ENCODE assay signal across 8 cellular contexts in the genomic region with DNA sequence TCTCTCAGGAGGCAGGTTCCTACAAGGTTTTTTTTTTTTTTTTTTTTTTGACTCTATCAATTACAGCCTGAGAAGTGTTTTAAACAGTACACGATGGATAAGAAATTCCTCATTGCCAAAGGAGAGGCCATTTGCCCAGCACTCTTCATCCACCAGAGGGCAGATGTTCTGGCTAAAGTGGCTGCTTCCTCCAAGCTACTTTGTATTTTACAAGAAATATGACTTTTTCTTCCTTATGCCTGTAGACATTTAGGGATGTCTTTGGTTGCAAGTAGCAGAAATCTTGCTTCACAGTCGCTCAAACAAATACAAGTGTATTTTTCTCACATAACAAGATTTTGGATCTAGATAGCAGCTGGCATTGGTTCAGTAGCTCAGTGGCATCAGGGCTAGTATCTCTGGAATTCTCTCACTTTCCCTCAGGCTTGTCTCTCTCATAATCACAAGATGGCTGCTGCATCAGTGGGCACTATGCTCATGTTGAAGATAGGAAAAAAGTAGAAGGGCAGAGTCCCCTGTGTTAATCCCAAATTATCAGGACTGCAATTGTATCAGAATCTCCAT.
DNase-seq lines count a peak whose midpoint lies in the region; ATAC-seq, FAIRE-seq and TF ChIP-seq lines count a peak whose summit lies in the region.

No MANE protein-coding gene starts in this region.

- intact Hi-C loops in HepG2 (cut with micrococcal nuclease; ENCODE audit: unreplicated experiment): loop anchor here (1.0 kb wide), 2 partner anchors 33 to 188 kb away; no protein-coding TSS in a partner anchor

- no peak for TF ChIP-seq POLR2A in HepG2 (IDR thresholded peaks at IDR 0.05; ENCODE audit: insufficient read depth in 1 of 2, low read depth in 2 of 2, low read length in 2 of 2)

- H3K4me1 ChIP-seq in Loucy (ENCODE audit: insufficient read depth, low read length, poor library complexity, severe bottlenecking) (no peaks in the 10 kb centered on the region), HepG2 (ENCODE audit: insufficient read depth, low read length) (no peaks in the 10 kb centered on the region)

- no peak overlapping the region for H3K27ac ChIP-seq in HepG2 (ENCODE audit: extremely low read length, insufficient read depth, low read length)

- no peak overlapping the region for H2AFZ ChIP-seq in Loucy (ENCODE audit: low read length)
- H2AFZ ChIP-seq in HepG2 (ENCODE audit: low read length): no peak overlapping the region

- no peaks in the 10 kb centered on the region for H3K79me2 ChIP-seq in Loucy (ENCODE audit: insufficient read depth, low read length)
- no peaks in the 10 kb centered on the region for H3K79me2 ChIP-seq in HepG2 (ENCODE audit: insufficient read depth, low read length)

- H3K9me3 ChIP-seq in Loucy (ENCODE audit: insufficient read depth, low read depth, low read length) (no peaks in the 10 kb centered on the region), HepG2 (ENCODE audit: low read length) (no peaks in the 10 kb centered on the region)

- in situ Hi-C loops in T47D (cut with HindIII; ENCODE audit: low pct_unique_long_range_greater_than_20kb, low sequenced_read_pairs): no loop called here
- in situ Hi-C loops in HepG2 (cut with HindIII; ENCODE audit: extremely low pct_ligation_motif_present, low pct_unique_long_range_greater_than_20kb): loop anchor here (5.0 kb wide), 1 partner anchor 253 kb away; no protein-coding TSS in a partner anchor

- CTCF ChIA-PET in HepG2 (lab: Yijun Ruan, JAX; ENCODE audit: low intra/inter-chr PET ratio, low total read pairs): interaction anchor here (1.7 to 2.3 kb wide), 2 partner anchors 188 to 254 kb away, joined by 10 read pairs; no protein-coding TSS in a partner anchor

- H3K9ac ChIP-seq in Loucy (ENCODE audit: low read depth, low read length, poor library complexity, severe bottlenecking) (no peak overlapping the region), HepG2 (ENCODE audit: insufficient read depth, low read depth, low read length) (no peak overlapping the region)

- no peaks in the 10 kb centered on the region for H3K9me2 ChIP-seq in Loucy (replicated peaks; ENCODE audit: low read depth, low read length)

- DNase-seq in Daoy (ENCODE audit: low read depth): peak; percentile 51
- DNase-seq in T47D (ENCODE audit: low read depth in 1 of 2, low spot score in 1 of 2): peak; percentile 11 to 55
- DNase-seq in HepG2 (ENCODE audit: low spot score): peak; percentile 6
- no peak for DNase-seq in stimulated activated CD4-positive, alpha-beta T cell treated with anti-CD3 and anti-CD28 coated beads, Interleukin-2, amount 100 ng/mL, for 48 hours
- DNase-seq in ureter (ENCODE audit: low spot score): no peak
- DNase-seq in stimulated activated CD4-positive, alpha-beta T cell treated with anti-CD3 and anti-CD28 coated beads, Interleukin-12 subunit alpha, Interleukin-12 subunit beta, amount 100 ng/mL, for 4 hours: no peak

- H3K4me3 ChIP-seq in Loucy (ENCODE audit: low read length, poor library complexity, severe bottlenecking) (no peak overlapping the region), HepG2 (replicated peaks in 1 of 3; ENCODE audit: insufficient read depth in 1 of 3, low read depth in 2 of 3, low read length in 3 of 3) (no peak overlapping the region)

- no peak for TF ChIP-seq RAD21 in HepG2 (CRISPR knock-in tag; IDR thresholded peaks at IDR 0.05)

- no peaks in the 10 kb centered on the region for H4K20me1 ChIP-seq in Loucy (ENCODE audit: insufficient read depth, low read length, poor library complexity, severe bottlenecking)
- H4K20me1 ChIP-seq in HepG2 (ENCODE audit: insufficient read depth, low read length): no peaks in the 10 kb centered on the region

- 2% methylated on average over 2 of the region's 2 CpGs for WGBS in HepG2 (ENCODE audit: low lambda C conversion rate)

- no peaks in the 10 kb centered on the region for H3F3A ChIP-seq in Loucy (ENCODE audit: low read depth)

- FAIRE-seq in HepG2 (lab: Jason Lieb, UNC): peak; percentile 28

- ATAC-seq in GM21423 (IDR thresholded peaks at IDR 0.05; ENCODE audit: unreplicated experiment) (peak; percentile 61), HepG2 (peak; percentile 88)

- H3K4me2 ChIP-seq in Loucy (ENCODE audit: low read depth, low read length, poor library complexity, severe bottlenecking): no peak overlapping the region
- no peak overlapping the region for H3K4me2 ChIP-seq in HepG2 (ENCODE audit: low read depth, low read length)

- H3K36me3 ChIP-seq in Loucy (ENCODE audit: insufficient read depth, low read length) (no peaks in the 10 kb centered on the region), HepG2 (replicated peaks in 1 of 2; ENCODE audit: control insufficient read depth in 1 of 2, insufficient read depth in 2 of 2, low read length in 2 of 2) (no peaks in the 10 kb centered on the region)

- H3K27me3 ChIP-seq in Loucy (ENCODE audit: insufficient read depth, low read length, poor library complexity, severe bottlenecking) (no peaks in the 10 kb centered on the region), HepG2 (ENCODE audit: control insufficient read depth in 1 of 2, insufficient read depth in 2 of 2, low read length in 2 of 2) (no peaks in the 10 kb centered on the region)

- POLR2A ChIA-PET in HepG2 (lab: Yijun Ruan, JAX): no interaction called here

- TF ChIP-seq CTCF in Loucy (conservative IDR thresholded peaks at IDR 0.05; ENCODE audit: low read length) (peak; percentile 79), HepG2 (CRISPR knock-in tag; IDR thresholded peaks at IDR 0.05) (peak; percentile 60)

- TF ChIP-seq EP300 in HepG2 (IDR thresholded peaks at IDR 0.05; ENCODE audit: low read depth in 2 of 2, low read length in 2 of 2) (no peak), HepG2 (CRISPR knock-in tag; IDR thresholded peaks at IDR 0.05; ENCODE audit: borderline replicate concordance) (no peak)

- no TSS peak for BruUV-seq in HepG2 (replicated peaks; lab: Mats Ljungman, UMichigan)

TF ChIP-seq in HepG2, 621 proteins besides CTCF, POLR2A, EP300 and RAD21:
- TF ChIP-seq JUN (CRISPR knock-in tag; IDR thresholded peaks at IDR 0.05): no peak
- peak; percentile 76 for TF ChIP-seq SMC3 (IDR thresholded peaks at IDR 0.05; ENCODE audit: low read length)
- TF ChIP-seq ZNF598 (CRISPR knock-in tag; IDR thresholded peaks at IDR 0.05; ENCODE audit: borderline replicate concordance): no peak
- TF ChIP-seq ZNF496 (CRISPR knock-in tag; IDR thresholded peaks at IDR 0.05; ENCODE audit: insufficient replicate concordance): no peak
- TF ChIP-seq ZMYM2 (CRISPR knock-in tag; IDR thresholded peaks at IDR 0.05): no peak
- no peak for TF ChIP-seq ATF7-NPFF (CRISPR knock-in tag; IDR thresholded peaks at IDR 0.05; ENCODE audit: low read depth)
- no peak for TF ChIP-seq ZNF564 (CRISPR knock-in tag; IDR thresholded peaks at IDR 0.05)
- no peak for TF ChIP-seq SRSF4 (IDR thresholded peaks at IDR 0.05; ENCODE audit: low read depth, low read length, poor library complexity, severe bottlenecking)
- no peak for TF ChIP-seq ZNF446 (CRISPR knock-in tag; IDR thresholded peaks at IDR 0.05)
- TF ChIP-seq AKAP8 (CRISPR knock-in tag; IDR thresholded peaks at IDR 0.05): no peak
- no peak for TF ChIP-seq ZNF468 (CRISPR knock-in tag; IDR thresholded peaks at IDR 0.05)
- no peak for TF ChIP-seq ZNF251 (CRISPR knock-in tag; IDR thresholded peaks at IDR 0.05)
- no peak for TF ChIP-seq NCOA5 (CRISPR knock-in tag; IDR thresholded peaks at IDR 0.05)
- TF ChIP-seq STAG1 (CRISPR knock-in tag; IDR thresholded peaks at IDR 0.05): peak; percentile 24; the same call in 1 of the 2 replicates

Comparison
In these comparisons a context has a peak if more than half of its experiments do, and no peak if none do; other contexts are left out.
1. DNase-seq: peak in Daoy (single experiment), T47D (2 of 2) and HepG2 (single experiment); none in stimulated activated CD4-positive, alpha-beta T cell treated with anti-CD3 and anti-CD28 coated beads, Interleukin-2, amount 100 ng/mL, for 48 hours (0 of 2), ureter (single experiment) and stimulated activated CD4-positive, alpha-beta T cell treated with anti-CD3 and anti-CD28 coated beads, Interleukin-12 subunit alpha, Interleukin-12 subunit beta, amount 100 ng/mL, for 4 hours (single experiment).